In the genomic region with DNA sequence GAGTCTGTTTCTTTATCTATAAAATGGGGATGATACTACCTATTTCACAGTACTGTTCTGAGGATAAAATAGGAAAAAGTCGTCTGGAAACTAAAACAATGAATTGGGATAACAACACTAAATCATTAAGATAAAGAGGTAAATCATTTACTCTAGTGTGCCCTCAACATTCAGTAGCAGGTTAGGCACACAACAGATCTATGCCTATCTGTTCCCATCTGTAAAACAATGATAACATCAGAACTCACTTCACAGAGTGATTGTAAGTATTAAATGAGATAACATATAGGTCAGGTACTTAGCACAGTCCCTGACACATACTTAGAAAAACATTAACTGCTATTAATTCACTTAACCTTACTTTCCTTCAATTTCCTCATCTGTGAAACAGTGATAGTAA, we compare ENCODE assay signal across 20 cellular contexts. TPM values are rescaled to one million over a fixed set of nuclear protein-coding genes. Genes with fewer than 3 reads are reported as not detected.
DNase-seq lines count a peak whose midpoint lies in the region; ATAC-seq, FAIRE-seq and TF ChIP-seq lines count a peak whose summit lies in the region.
"Had no signal": no experiment of that assay in that cellular context is flagged by ENCODE, and none has a peak within 500 bp of the region (broad histone marks: within the 10 kb centered on the region; RNA-seq: fewer than 3 reads in every experiment).

No MANE protein-coding gene starts in this region.

- CTCF ChIA-PET in Caco-2 (lab: Charles Lee) (no interaction called here), A673 (lab: Charles Lee) (no interaction called here)

- H3K4me1 ChIP-seq in MM.1S (ENCODE audit: low read length): peaks cover 56% of the 10 kb centered on the region
- peaks cover 2% of the 10 kb centered on the region for H3K4me1 ChIP-seq in mesendoderm (ENCODE audit: control insufficient read depth, low read depth, low read length)
- H3K4me1 ChIP-seq in Caco-2: peaks cover 15% of the 10 kb centered on the region
- no peaks in the 10 kb centered on the region for H3K4me1 ChIP-seq in A673 (ENCODE audit: insufficient read depth, low read length, poor library complexity, severe bottlenecking)
- H3K4me1 ChIP-seq: A549 had no signal

- H2BK5ac ChIP-seq in mesendoderm (ENCODE audit: low read length): no peak overlapping the region

- no peak for ATAC-seq in omental fat pad (ENCODE audit: low FRiP score)
- no peak for ATAC-seq in stimulated activated naive B cell treated with anti-CD40 and anti-IgM and Interleukin-4, amounts not matched to agents 10 μg/mL and 1 μg/mL and 100 μg/mL, for 72 hours (replicated peaks)
- ATAC-seq: A549, HepG2 had no signal

- no peaks in the 10 kb centered on the region for H3K27me3 Mint-ChIP-seq in Caco-2 (ENCODE audit: insufficient read depth, unreplicated experiment)
- H3K27me3 Mint-ChIP-seq in stimulated activated naive B cell treated with anti-CD40 and anti-IgM and Interleukin-4, amounts not matched to agents 10 μg/mL and 1 μg/mL and 100 μg/mL, for 72 hours: peaks cover 0 to 4% of the 10 kb centered on the region in 2 donors
- H3K27me3 Mint-ChIP-seq: CD4-positive, alpha-beta T cell had no signal

- WGBS in mesendoderm (ENCODE audit: extremely low coverage, insufficient coverage, low lambda C conversion rate): no CpG with 5 or more reads among the region's 1 CpG

- TF ChIP-seq CTCF in MM.1S (IDR thresholded peaks at IDR 0.05; ENCODE audit: low read length): no peak
- no peak for TF ChIP-seq CTCF in omental fat pad (IDR thresholded peaks at IDR 0.05)
- TF ChIP-seq CTCF in Caco-2 (IDR thresholded peaks at IDR 0.05; ENCODE audit: insufficient read depth in 1 of 2, low read depth in 1 of 2, low read length in 1 of 2, severe bottlenecking in 1 of 2, unreplicated experiment in 1 of 2): no peak
- no peak for TF ChIP-seq CTCF in A673 (conservative IDR thresholded peaks at IDR 0.05; ENCODE audit: low read depth, low read length)

- TF ChIP-seq POLR2A in GM12892 (IDR thresholded peaks at IDR 0.05; ENCODE audit: low read depth, low read length): no peak

- no peaks in the 10 kb centered on the region for H3K36me3 ChIP-seq in MM.1S (replicated peaks; ENCODE audit: insufficient read depth, low read length)
- no peaks in the 10 kb centered on the region for H3K36me3 ChIP-seq in mesendoderm (ENCODE audit: control insufficient read depth, insufficient read depth, low read length)
- H3K36me3 ChIP-seq in Caco-2 (ENCODE audit: control insufficient read depth, insufficient read depth, low read length): no peaks in the 10 kb centered on the region
- H3K36me3 ChIP-seq in A673 (ENCODE audit: insufficient read depth, low read length, poor library complexity, severe bottlenecking): no peaks in the 10 kb centered on the region

- H4K8ac ChIP-seq in mesendoderm (ENCODE audit: low read depth, low read length): no peak overlapping the region

- H3K9me3 ChIP-seq in MM.1S (replicated peaks; ENCODE audit: insufficient read depth, low read length) (no peaks in the 10 kb centered on the region), Caco-2 (no peaks in the 10 kb centered on the region), A673 (ENCODE audit: low read depth, low read length, poor library complexity, severe bottlenecking) (no peaks in the 10 kb centered on the region)
- H3K9me3 ChIP-seq: A549 had no signal

- no peak overlapping the region for H3K4ac ChIP-seq in mesendoderm (ENCODE audit: low read depth, low read length)

- no peaks in the 10 kb centered on the region for H4K20me1 ChIP-seq in MM.1S (ENCODE audit: insufficient read depth, low read length)

- BruUV-seq in Caco-2 (replicated peaks; lab: Mats Ljungman, UMichigan) (no TSS peak), A673 (replicated peaks; lab: Mats Ljungman, UMichigan) (no TSS peak)

- H3K56ac ChIP-seq in mesendoderm (ENCODE audit: low read length): no peak overlapping the region

- no peak overlapping the region for H3K4me3 ChIP-seq in MM.1S (ENCODE audit: low read length)
- H3K4me3 ChIP-seq in mesendoderm (ENCODE audit: low read length): no peak overlapping the region
- H3K4me3 ChIP-seq in Caco-2 (ENCODE audit: low read depth, low read length): no peak overlapping the region
- H3K4me3 ChIP-seq in A673 (ENCODE audit: low read depth, low read length, poor library complexity, severe bottlenecking): no peak overlapping the region
- H3K4me3 ChIP-seq: A549 had no signal

- H3K27ac ChIP-seq in MM.1S (ENCODE audit: low read length): no peak overlapping the region
- no peak overlapping the region for H3K27ac ChIP-seq in mesendoderm (ENCODE audit: low read depth, low read length)
- H3K27ac ChIP-seq in A673 (ENCODE audit: low read depth, low read length, poor library complexity, severe bottlenecking): no peak overlapping the region
- H3K27ac ChIP-seq: A549 had no signal

- H2BK120ac ChIP-seq in mesendoderm (ENCODE audit: low read depth, low read length): no peak overlapping the region

- H3K18ac ChIP-seq in mesendoderm (ENCODE audit: low read length): no peak overlapping the region

- no peaks in the 10 kb centered on the region for H3K9me3 Mint-ChIP-seq in Caco-2 (ENCODE audit: unreplicated experiment)
- H3K9me3 Mint-ChIP-seq in stimulated activated naive B cell treated with anti-CD40 and anti-IgM and Interleukin-4, amounts not matched to agents 10 μg/mL and 1 μg/mL and 100 μg/mL, for 72 hours: no peaks in the 10 kb centered on the region
- H3K9me3 Mint-ChIP-seq: CD4-positive, alpha-beta T cell; HFFc6 had no signal

- intact Hi-C loops in Caco-2 (cut with micrococcal nuclease; ENCODE audit: unreplicated experiment): no loop called here
- intact Hi-C loops in A673 (cut with micrococcal nuclease; ENCODE audit: unreplicated experiment): no loop called here

- H3K4me3 Mint-ChIP-seq in Caco-2 (ENCODE audit: unreplicated experiment): no peak overlapping the region
- no peak overlapping the region for H3K4me3 Mint-ChIP-seq in stimulated activated naive B cell treated with anti-CD40 and anti-IgM and Interleukin-4, amounts not matched to agents 10 μg/mL and 1 μg/mL and 100 μg/mL, for 72 hours
- H3K4me3 Mint-ChIP-seq: CD4-positive, alpha-beta T cell; HFFc6 had no signal

- H3K27me3 ChIP-seq in MM.1S (replicated peaks; ENCODE audit: insufficient read depth, low read length) (no peaks in the 10 kb centered on the region), mesendoderm (ENCODE audit: insufficient read depth, low read length, poor library complexity) (no peaks in the 10 kb centered on the region), Caco-2 (replicated peaks; ENCODE audit: control insufficient read depth, insufficient read depth, low read length) (no peaks in the 10 kb centered on the region), A673 (replicated peaks; ENCODE audit: insufficient read depth, low read depth, low read length, poor library complexity) (no peaks in the 10 kb centered on the region)

- H2AK5ac ChIP-seq in mesendoderm (ENCODE audit: low read length): no peak overlapping the region

- H3K36me3 Mint-ChIP-seq in Caco-2 (ENCODE audit: insufficient read depth, unreplicated experiment): no peaks in the 10 kb centered on the region
- no peaks in the 10 kb centered on the region for H3K36me3 Mint-ChIP-seq in stimulated activated naive B cell treated with anti-CD40 and anti-IgM and Interleukin-4, amounts not matched to agents 10 μg/mL and 1 μg/mL and 100 μg/mL, for 72 hours

- no peak for DNase-seq in GM12892 (ENCODE audit: insufficient read length)
- DNase-seq in MM.1S: no peak
- peak; percentile 54 for DNase-seq in mesendoderm
- DNase-seq in omental fat pad (ENCODE audit: low spot score): no peak
- DNase-seq in Caco-2: no peak
- DNase-seq in A673 (ENCODE audit: low spot score): no peak
- DNase-seq in stimulated activated naive B cell treated with anti-CD40 and anti-IgM and Interleukin-4, amounts not matched to agents 10 μg/mL and 1 μg/mL and 100 μg/mL, for 72 hours: no peak
- DNase-seq: AML-193; C1 segment of cervical spinal cord; CD4-positive, alpha-beta T cell; DMS153; DMS79 treated with DMSO at 0.1 percent for 48 hours; EL; HCEC 1CT; HFFc6; Karpas-422 had no signal

- peaks cover 17% of the 10 kb centered on the region for H3F3A ChIP-seq in MM.1S (ENCODE audit: insufficient read depth, low read length)

- no peaks in the 10 kb centered on the region for H3K9me2 ChIP-seq in MM.1S (replicated peaks; ENCODE audit: insufficient read depth, low read length)

- no peak overlapping the region for H3K27ac Mint-ChIP-seq in Caco-2 (ENCODE audit: unreplicated experiment)
- no peak overlapping the region for H3K27ac Mint-ChIP-seq in stimulated activated naive B cell treated with anti-CD40 and anti-IgM and Interleukin-4, amounts not matched to agents 10 μg/mL and 1 μg/mL and 100 μg/mL, for 72 hours
- H3K27ac Mint-ChIP-seq: CD4-positive, alpha-beta T cell; HFFc6 had no signal

- H3K4me2 ChIP-seq in MM.1S (ENCODE audit: low read depth, low read length) (peak overlapping the region; percentile 58; the same call in 1 of the 2 replicates), mesendoderm (ENCODE audit: low read length) (no peak overlapping the region)
- H3K4me2 ChIP-seq: A549 had no signal

- no peak overlapping the region for H4K5ac ChIP-seq in mesendoderm (ENCODE audit: low read length)

- POLR2A ChIA-PET in Caco-2 (lab: Charles Lee) (no interaction called here), A673 (lab: Charles Lee; ENCODE audit: low non-redundant PET) (no interaction called here)

- peaks cover 6% of the 10 kb centered on the region for H3K79me1 ChIP-seq in mesendoderm (ENCODE audit: low read length)

- no peak overlapping the region for H3K9ac ChIP-seq in MM.1S (ENCODE audit: low read length)
- no peak overlapping the region for H3K9ac ChIP-seq in mesendoderm (ENCODE audit: low read length)

- no peak overlapping the region for H2BK15ac ChIP-seq in mesendoderm (replicated peaks; ENCODE audit: low read depth)

- FAIRE-seq in GM12892 (lab: Jason Lieb, UNC): peak; percentile 68
- FAIRE-seq: A549, G401.6, GM18507, HepG2 had no signal

- H2AFZ ChIP-seq in MM.1S (ENCODE audit: low read length): no peak overlapping the region

- no peak overlapping the region for H3K23ac ChIP-seq in mesendoderm (ENCODE audit: low read length)

- peaks cover 8% of the 10 kb centered on the region for H3K4me1 Mint-ChIP-seq in Caco-2 (ENCODE audit: low read depth, unreplicated experiment)
- peaks cover 5 to 24% of the 10 kb centered on the region in 2 donors for H3K4me1 Mint-ChIP-seq in stimulated activated naive B cell treated with anti-CD40 and anti-IgM and Interleukin-4, amounts not matched to agents 10 μg/mL and 1 μg/mL and 100 μg/mL, for 72 hours

- peaks cover 57% of the 10 kb centered on the region for H3K79me2 ChIP-seq in MM.1S (ENCODE audit: low read length)
- peaks cover 30% of the 10 kb centered on the region for H3K79me2 ChIP-seq in mesendoderm (ENCODE audit: control insufficient read depth, insufficient read depth, low read length)

RNA-seq across cellular contexts. Expression of gene PAK1, which starts 36.9 kb away (rescaled TPM):
- 72.2 TPM for polyA plus RNA-seq in GM12892 (2012; ENCODE audit: missing spikeins)
- 73.0 TPM for polyA plus RNA-seq in mesendoderm (2013, experiment 1 of 2)
- 78.9 TPM for polyA plus RNA-seq in mesendoderm (2013, experiment 2 of 2)
- 10 to 100 TPM; 17.7 to 36.7 (median 22.3) TPM for total RNA-seq in omental fat pad
- 81.1 and 90.1 TPM in 2 replicates for total RNA-seq in Caco-2 (2022)
- total RNA-seq in A673 (2021): 44.2 and 50.8 TPM in 2 replicates
